20 cellular contexts compared by ENCODE assay signal in genomic region chr5:149647334-149647733, GRCh38.
"Had no signal": no experiment of that assay in that cellular context is flagged by ENCODE, and none has a peak within 500 bp of the region (broad histone marks: within the 10 kb centered on the region; RNA-seq: fewer than 3 reads in every experiment).

No MANE protein-coding gene starts in this region.

- H3K9me3 ChIP-seq: colonic mucosa, esophagus muscularis mucosa, gastroesophageal sphincter, heart left ventricle, right lobe of liver, stomach, thyroid gland, vagina had no signal

- FAIRE-seq: kidney had no signal

- H2AFZ ChIP-seq: hepatocyte, neural progenitor cell had no signal

- H3K27me3 ChIP-seq: colonic mucosa, esophagus muscularis mucosa, gastroesophageal sphincter, heart left ventricle, hepatocyte, neural progenitor cell, right lobe of liver, stomach, thyroid gland, vagina had no signal

- H3K27ac ChIP-seq: colonic mucosa, epithelial cell of prostate, esophagus muscularis mucosa, foreskin keratinocyte, gastroesophageal sphincter, hepatocyte, neural progenitor cell, right lobe of liver, stomach, thyroid gland, vagina had no signal

- H3K9ac ChIP-seq: neural progenitor cell had no signal

- H3K79me2 ChIP-seq: hepatocyte had no signal

- ATAC-seq: gastroesophageal sphincter, left lobe of liver, right lobe of liver had no signal

- H3K4me1 ChIP-seq: colonic mucosa, esophagus muscularis mucosa, foreskin keratinocyte, gastroesophageal sphincter, heart left ventricle, neural progenitor cell, right lobe of liver, stomach, thyroid gland, vagina had no signal

- DNase-seq: colonic mucosa; endodermal cell; foreskin keratinocyte; kidney; stimulated activated CD4-positive, alpha-beta T cell treated with anti-CD3 and anti-CD28 coated beads, Interleukin-12 subunit alpha, Interleukin-12 subunit beta, amount 100 ng/mL, for 4 hours; stimulated activated CD4-positive, alpha-beta T cell treated with anti-CD3 and anti-CD28 coated beads, Interleukin-4, amount 100 ng/mL, for 24 hours; stimulated activated naive CD4-positive, alpha-beta T cell treated with Interleukin-2 at 50 U/mL for 16 hours; stomach; thyroid gland had no signal

- H3K36me3 ChIP-seq: colonic mucosa, esophagus muscularis mucosa, gastroesophageal sphincter, heart left ventricle, neural progenitor cell, right lobe of liver, stomach, thyroid gland, vagina had no signal

- H3K4me2 ChIP-seq: hepatocyte, neural progenitor cell, smooth muscle cell had no signal

- H3K4me3 ChIP-seq: colonic mucosa, esophagus muscularis mucosa, gastroesophageal sphincter, heart left ventricle, hepatocyte, lung, neural progenitor cell, right lobe of liver, smooth muscle cell, stomach, thyroid gland, vagina had no signal
